In genomic region chr9:77457916-77458592, GRCh38 we compare ENCODE assay signal across 9 cellular contexts.
DNase-seq lines count a peak whose midpoint lies in the region; ATAC-seq and TF ChIP-seq lines count a peak whose summit lies in the region.
"Had no signal": no experiment of that assay in that cellular context is flagged by ENCODE, and none has a peak within 500 bp of the region (broad histone marks: within the 10 kb centered on the region; RNA-seq: fewer than 3 reads in every experiment).

No MANE protein-coding gene starts in this region.

- TF ChIP-seq CTCF in coronary artery (IDR thresholded peaks at IDR 0.05): peak; percentile 71

- H3K4me3 ChIP-seq in coronary artery: no peak overlapping the region

- intact Hi-C loops in activated CD4-positive, alpha-beta T cell treated with anti-CD3 and anti-CD28 coated beads for 36 hours (cut with DNase I, micrococcal nuclease): loop anchor here (1.0 to 10.0 kb wide), 10 partner anchors 18 to 754 kb away; partner anchors contain the start of genes VPS13A (in 2 of the 2) and GNA14 (in 1 of the 2)

- H3K9me3 Mint-ChIP-seq in activated CD4-positive, alpha-beta T cell treated with anti-CD3 and anti-CD28 coated beads for 36 hours (ENCODE audit: low read depth): no peaks in the 10 kb centered on the region
- H3K9me3 Mint-ChIP-seq: IgD-negative memory B cell had no signal

- POLR2A ChIA-PET in activated CD4-positive, alpha-beta T cell treated with anti-CD3 and anti-CD28 coated beads for 36 hours (lab: Charles Lee): no interaction called here

- H3K4me3 Mint-ChIP-seq in activated CD4-positive, alpha-beta T cell treated with anti-CD3 and anti-CD28 coated beads for 36 hours: no peak overlapping the region
- H3K4me3 Mint-ChIP-seq: IgD-negative memory B cell had no signal

- no peaks in the 10 kb centered on the region for H3K27me3 Mint-ChIP-seq in activated CD4-positive, alpha-beta T cell treated with anti-CD3 and anti-CD28 coated beads for 36 hours

- DNase-seq in C1 segment of cervical spinal cord (lab: John Stamatoyannopoulos, UW) (peak in 11 of 14 donors; percentile 15 to 56 (median 39)), NCI-H2171 (lab: John Stamatoyannopoulos, UW) (peak; percentile 63), coronary artery (ENCODE audit: low spot score) (no peak), lung microvascular endothelial cell (ENCODE audit: low read depth in 2 of 2) (peak; percentile 69 to 70)
- DNase-seq in activated CD4-positive, alpha-beta T cell treated with anti-CD3 and anti-CD28 coated beads for 36 hours: peak; percentile 79
- DNase-seq in stimulated activated CD8-positive, alpha-beta memory T cell treated with anti-CD3 and anti-CD28 coated beads, Interleukin-4, amount 100 ng/mL, for 24 hours (ENCODE audit: low read depth): peak; percentile 34

- no peak overlapping the region for H3K27ac ChIP-seq in coronary artery

- CTCF ChIA-PET in activated CD4-positive, alpha-beta T cell treated with anti-CD3 and anti-CD28 coated beads for 36 hours (lab: Charles Lee): interaction anchor here (0.6 to 7.9 kb wide), 30 partner anchors 9 to 900 kb away, joined by 3 to 85 read pairs (median 4); no protein-coding TSS in a partner anchor

- no peak overlapping the region for H3K27ac Mint-ChIP-seq in activated CD4-positive, alpha-beta T cell treated with anti-CD3 and anti-CD28 coated beads for 36 hours

- peaks cover 22% of the 10 kb centered on the region for H3K4me1 Mint-ChIP-seq in activated CD4-positive, alpha-beta T cell treated with anti-CD3 and anti-CD28 coated beads for 36 hours

- ATAC-seq in GM19023 (IDR thresholded peaks at IDR 0.05; ENCODE audit: unreplicated experiment) (peak; percentile 84), HG03103 (IDR thresholded peaks at IDR 0.05; ENCODE audit: low read depth, unreplicated experiment) (peak; percentile 80)
- ATAC-seq in activated CD4-positive, alpha-beta T cell treated with anti-CD3 and anti-CD28 coated beads for 36 hours: peak; percentile 85

- H3K36me3 Mint-ChIP-seq in activated CD4-positive, alpha-beta T cell treated with anti-CD3 and anti-CD28 coated beads for 36 hours (ENCODE audit: low read depth): no peaks in the 10 kb centered on the region
- H3K36me3 Mint-ChIP-seq: IgD-negative memory B cell had no signal
